Comparison of ENCODE assay signal across 2 cellular contexts in genomic region chr17:44992242-44992939, GRCh38.
TF ChIP-seq lines count a peak whose summit lies in the region.

No MANE protein-coding gene starts in this region.

TF ChIP-seq in HEK293, 187 proteins besides CTCF, POLR2A, EP300 and RAD21:
- no peak for TF ChIP-seq ZNF654 (tag by site-specific recombination; IDR thresholded peaks at IDR 0.05; ENCODE audit: low read depth)
- TF ChIP-seq, protein P1, sequence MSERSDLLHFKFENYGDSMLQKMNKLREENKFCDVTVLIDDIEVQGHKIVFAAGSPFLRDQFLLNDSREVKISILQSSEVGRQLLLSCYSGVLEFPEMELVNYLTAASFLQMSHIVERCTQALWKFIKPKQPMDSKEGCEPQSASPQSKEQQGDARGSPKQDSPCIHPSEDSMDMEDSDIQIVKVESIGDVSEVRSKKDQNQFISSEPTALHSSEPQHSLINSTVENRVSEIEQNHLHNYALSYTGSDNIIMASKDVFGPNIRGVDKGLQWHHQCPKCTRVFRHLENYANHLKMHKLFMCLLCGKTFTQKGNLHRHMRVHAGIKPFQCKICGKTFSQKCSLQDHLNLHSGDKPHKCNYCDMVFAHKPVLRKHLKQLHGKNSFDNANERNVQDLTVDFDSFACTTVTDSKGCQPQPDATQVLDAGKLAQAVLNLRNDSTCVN (tag by site-specific recombination; optimal IDR thresholded peaks at IDR 0.05) = no peak
- TF ChIP-seq ZFP37 (tag by site-specific recombination; IDR thresholded peaks at IDR 0.05) = no peak
- TF ChIP-seq ZNF585B (tag by site-specific recombination; IDR thresholded peaks at IDR 0.05) = no peak
- TF ChIP-seq ZIC2 (tag by site-specific recombination; IDR thresholded peaks at IDR 0.05) = peak; percentile 57

TF ChIP-seq in K562, 482 proteins besides CTCF, POLR2A, EP300 and RAD21:
- TF ChIP-seq RAD51 (IDR thresholded peaks at IDR 0.05; ENCODE audit: borderline replicate concordance, low read depth) (peak; percentile 35; the same call in 1 of the 2 replicates), PKNOX1 (IDR thresholded peaks at IDR 0.05) (peak; percentile 84), PBX2 (CRISPR knock-in tag; IDR thresholded peaks at IDR 0.05; ENCODE audit: low read depth) (no peak), PBX2 (tag; conservative IDR thresholded peaks at IDR 0.05; ENCODE audit: low read depth) (peak; percentile 31; the same call in 1 of the 2 replicates), SMAD1 (IDR thresholded peaks at IDR 0.05; ENCODE audit: low read depth, low read length, partially characterized antibody) (no peak), YBX1 (IDR thresholded peaks at IDR 0.05) (no peak), USF2 (CRISPR knock-in tag; IDR thresholded peaks at IDR 0.05) (peak; percentile 53; the same call in 1 of the 2 replicates)
